ENCODE assay signal across 8 cellular contexts in the genomic region with DNA sequence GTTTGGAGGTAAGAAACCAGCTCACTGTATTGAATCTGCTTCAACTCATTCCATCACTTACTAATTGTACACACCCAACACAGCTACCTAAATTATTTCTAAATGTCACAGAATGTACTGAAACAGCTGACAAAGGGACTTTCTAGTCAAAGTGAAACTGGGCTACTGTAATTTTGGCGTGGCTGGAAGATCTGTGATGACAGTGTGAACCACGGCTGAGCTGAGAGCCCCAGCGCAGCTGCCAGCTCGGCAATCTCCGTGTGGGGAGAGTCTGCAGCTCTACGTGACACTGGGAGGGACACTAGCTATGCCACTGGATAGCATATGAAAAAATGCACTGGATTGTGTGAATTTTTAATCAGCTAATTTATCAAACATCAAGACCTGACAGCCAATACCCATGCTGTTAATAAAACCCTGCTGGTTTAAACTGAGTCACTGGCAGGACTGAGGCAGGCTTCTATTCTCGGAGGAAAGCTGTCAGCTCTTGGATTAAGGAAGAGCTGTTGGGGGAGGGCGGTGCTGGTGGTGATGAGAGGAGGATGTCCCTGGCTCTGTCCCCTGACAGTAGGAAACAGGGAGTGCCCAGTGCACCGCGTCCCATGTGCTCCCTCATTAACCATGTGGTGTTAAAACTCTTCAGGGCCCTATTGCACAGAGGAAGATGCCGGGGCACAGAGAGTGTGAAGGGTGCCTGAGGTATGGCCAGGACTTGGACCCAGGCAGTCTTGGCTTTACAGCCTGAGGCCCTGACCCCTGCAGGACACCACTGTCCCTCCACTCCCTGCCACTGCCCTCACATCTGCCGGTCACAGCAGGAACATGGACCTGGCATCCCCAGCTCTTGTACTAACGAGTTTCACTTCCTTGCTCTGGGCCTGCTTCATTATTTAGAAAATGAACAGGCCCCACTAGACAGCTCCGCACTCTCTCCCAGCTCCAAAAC.
A peak's percentile ranks its signal among the peaks of the same experiment; 100 is the strongest.
DNase-seq lines count a peak whose midpoint lies in the region; ATAC-seq and TF ChIP-seq lines count a peak whose summit lies in the region.

No MANE protein-coding gene starts in this region.

- no peak overlapping the region for H2AFZ ChIP-seq in OCI-LY1 (ENCODE audit: low read length)

- H3K27ac Mint-ChIP-seq in stimulated activated naive B cell treated with anti-CD40 and anti-IgM and Interleukin-4, amounts not matched to agents 10 μg/mL and 1 μg/mL and 100 μg/mL, for 72 hours: peak overlapping the region; percentile 95

- DNase-seq in activated CD4-positive, CD25-positive, alpha-beta regulatory T cell (lab: John Stamatoyannopoulos, UW): no peak
- peak in 29 of 42 donors; percentile 30 to 75 (median 52) for DNase-seq in head of caudate nucleus
- no peak for DNase-seq in stimulated activated naive B cell treated with anti-CD40 and anti-IgM and Interleukin-4, amounts not matched to agents 10 μg/mL and 1 μg/mL and 100 μg/mL, for 72 hours
- DNase-seq in NCI-H2196 (lab: John Stamatoyannopoulos, UW; ENCODE audit: unreplicated experiment): no peak
- DNase-seq in NCI-H748 treated with DMSO at 0.1 percent for 48 hours (lab: John Stamatoyannopoulos, UW): no peak

- H3K9ac ChIP-seq in OCI-LY1 (ENCODE audit: low read length): peak overlapping the region; percentile 38; the same call in 1 of the 2 replicates

- H3K4me1 Mint-ChIP-seq in stimulated activated naive B cell treated with anti-CD40 and anti-IgM and Interleukin-4, amounts not matched to agents 10 μg/mL and 1 μg/mL and 100 μg/mL, for 72 hours: peaks cover 33 to 72% of the 10 kb centered on the region in 2 donors

- peak overlapping the region; percentile 57 for H3K4me2 ChIP-seq in OCI-LY1 (ENCODE audit: low read length)

- no peak for TF ChIP-seq CTCF in OCI-LY1 (IDR thresholded peaks at IDR 0.05; ENCODE audit: low read length)

- H3K36me3 ChIP-seq in OCI-LY1 (ENCODE audit: insufficient read depth, low read length): peaks cover 79% of the 10 kb centered on the region

- H3K27ac ChIP-seq in OCI-LY1 (ENCODE audit: low read depth, low read length, poor library complexity, severe bottlenecking): peak overlapping the region; percentile 55

- peaks cover 53 to 73% of the 10 kb centered on the region in 2 donors for H3K36me3 Mint-ChIP-seq in stimulated activated naive B cell treated with anti-CD40 and anti-IgM and Interleukin-4, amounts not matched to agents 10 μg/mL and 1 μg/mL and 100 μg/mL, for 72 hours

- H3K4me3 Mint-ChIP-seq in stimulated activated naive B cell treated with anti-CD40 and anti-IgM and Interleukin-4, amounts not matched to agents 10 μg/mL and 1 μg/mL and 100 μg/mL, for 72 hours: peak overlapping the region; percentile 73 to 81

- no peaks in the 10 kb centered on the region for H3F3A ChIP-seq in OCI-LY1 (ENCODE audit: insufficient read depth, low read length)

- H4K20me1 ChIP-seq in OCI-LY1 (ENCODE audit: insufficient read depth, low read length): no peaks in the 10 kb centered on the region

- H3K4me3 ChIP-seq in OCI-LY1 (ENCODE audit: low read depth, low read length, poor library complexity, severe bottlenecking): peak overlapping the region; percentile 33

- H3K27me3 Mint-ChIP-seq in stimulated activated naive B cell treated with anti-CD40 and anti-IgM and Interleukin-4, amounts not matched to agents 10 μg/mL and 1 μg/mL and 100 μg/mL, for 72 hours: no peaks in the 10 kb centered on the region

- no peaks in the 10 kb centered on the region for H3K9me2 ChIP-seq in OCI-LY1 (ENCODE audit: low read depth, low read length)

- H3K4me1 ChIP-seq in OCI-LY1 (ENCODE audit: insufficient read depth, low read length, severe bottlenecking): peaks cover 24% of the 10 kb centered on the region

- no peaks in the 10 kb centered on the region for H3K9me3 Mint-ChIP-seq in stimulated activated naive B cell treated with anti-CD40 and anti-IgM and Interleukin-4, amounts not matched to agents 10 μg/mL and 1 μg/mL and 100 μg/mL, for 72 hours

- no peaks in the 10 kb centered on the region for H3K9me3 ChIP-seq in OCI-LY1 (ENCODE audit: low read length)

- H3K27me3 ChIP-seq in OCI-LY1 (ENCODE audit: insufficient read depth, low read length): no peaks in the 10 kb centered on the region

- peak; percentile 40 to 62 for ATAC-seq in activated CD4-positive, CD25-positive, alpha-beta regulatory T cell treated with anti-CD3 and anti-CD28 coated beads, Interleukin-2, amount 50 U/mL, for 24 hours
- peak; percentile 83 for ATAC-seq in HG02610 (IDR thresholded peaks at IDR 0.05; ENCODE audit: unreplicated experiment)
- ATAC-seq in stimulated activated naive B cell treated with anti-CD40 and anti-IgM and Interleukin-4, amounts not matched to agents 10 μg/mL and 1 μg/mL and 100 μg/mL, for 72 hours (replicated peaks): peak; percentile 89 to 93

- H3K79me2 ChIP-seq in OCI-LY1 (ENCODE audit: insufficient read depth, low read length): peaks cover 19% of the 10 kb centered on the region

- intact Hi-C loops in head of caudate nucleus (cut with DNase I): no loop called here

Comparison
In these comparisons a context has a peak if more than half of its experiments do, and no peak if none do; other contexts are left out.
1. DNase-seq: peak in head of caudate nucleus (29 of 42); none in activated CD4-positive, CD25-positive, alpha-beta regulatory T cell (0 of 4), stimulated activated naive B cell treated with anti-CD40 and anti-IgM and Interleukin-4, amounts not matched to agents 10 μg/mL and 1 μg/mL and 100 μg/mL, for 72 hours (single experiment), NCI-H2196 (single experiment) and NCI-H748 treated with DMSO at 0.1 percent for 48 hours (single experiment).
2. Peak in every context shown above with its lines, with median percentiles within 50 percentile points of each other: ATAC-seq.